ENCODE assay signal across 1 cellular context in genomic region chr19:40461669-40462221, GRCh38.
A peak's percentile ranks its signal among the peaks of the same experiment; 100 is the strongest.
TF ChIP-seq lines count a peak whose summit lies in the region.

No MANE protein-coding gene starts in this region.

TF ChIP-seq in HepG2, 621 proteins besides CTCF, POLR2A, EP300 and RAD21 (continued from another document and continues in another):
- TF ChIP-seq, protein P1, sequence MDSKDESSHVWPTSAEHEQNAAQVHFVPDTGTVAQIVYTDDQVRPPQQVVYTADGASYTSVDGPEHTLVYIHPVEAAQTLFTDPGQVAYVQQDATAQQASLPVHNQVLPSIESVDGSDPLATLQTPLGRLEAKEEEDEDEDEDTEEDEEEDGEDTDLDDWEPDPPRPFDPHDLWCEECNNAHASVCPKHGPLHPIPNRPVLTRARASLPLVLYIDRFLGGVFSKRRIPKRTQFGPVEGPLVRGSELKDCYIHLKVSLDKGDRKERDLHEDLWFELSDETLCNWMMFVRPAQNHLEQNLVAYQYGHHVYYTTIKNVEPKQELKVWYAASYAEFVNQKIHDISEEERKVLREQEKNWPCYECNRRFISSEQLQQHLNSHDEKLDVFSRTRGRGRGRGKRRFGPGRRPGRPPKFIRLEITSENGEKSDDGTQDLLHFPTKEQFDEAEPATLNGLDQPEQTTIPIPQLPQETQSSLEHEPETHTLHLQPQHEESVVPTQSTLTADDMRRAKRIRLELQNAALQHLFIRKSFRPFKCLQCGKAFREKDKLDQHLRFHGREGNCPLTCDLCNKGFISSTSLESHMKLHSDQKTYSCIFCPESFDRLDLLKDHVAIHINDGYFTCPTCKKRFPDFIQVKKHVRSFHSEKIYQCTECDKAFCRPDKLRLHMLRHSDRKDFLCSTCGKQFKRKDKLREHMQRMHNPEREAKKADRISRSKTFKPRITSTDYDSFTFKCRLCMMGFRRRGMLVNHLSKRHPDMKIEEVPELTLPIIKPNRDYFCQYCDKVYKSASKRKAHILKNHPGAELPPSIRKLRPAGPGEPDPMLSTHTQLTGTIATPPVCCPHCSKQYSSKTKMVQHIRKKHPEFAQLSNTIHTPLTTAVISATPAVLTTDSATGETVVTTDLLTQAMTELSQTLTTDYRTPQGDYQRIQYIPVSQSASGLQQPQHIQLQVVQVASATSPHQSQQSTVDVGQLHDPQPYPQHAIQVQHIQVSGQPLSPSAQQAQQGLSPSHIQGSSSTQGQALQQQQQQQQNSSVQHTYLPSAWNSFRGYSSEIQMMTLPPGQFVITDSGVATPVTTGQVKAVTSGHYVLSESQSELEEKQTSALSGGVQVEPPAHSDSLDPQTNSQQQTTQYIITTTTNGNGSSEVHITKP (CRISPR knock-in tag; IDR thresholded peaks at IDR 0.05; ENCODE audit: low read depth), result no peak
- no peak for TF ChIP-seq ZNF367 (CRISPR knock-in tag; IDR thresholded peaks at IDR 0.05; ENCODE audit: borderline replicate concordance)
- TF ChIP-seq RARA (CRISPR knock-in tag; IDR thresholded peaks at IDR 0.05), result peak; percentile 70
- 0 out of 4 replicates have a peak, but pooled peaks of 1 of the 2 experiments have one; percentile 10 for TF ChIP-seq HMGXB4 (CRISPR knock-in tag; IDR thresholded peaks at IDR 0.05; ENCODE audit: borderline replicate concordance in 1 of 2, low read depth in 1 of 2)
- no peak for TF ChIP-seq HMGA1 (CRISPR knock-in tag; conservative IDR thresholded peaks at IDR 0.05)
- TF ChIP-seq ZKSCAN5 (CRISPR knock-in tag; IDR thresholded peaks at IDR 0.05), result no peak
- no peak for TF ChIP-seq ZNF839 (CRISPR knock-in tag; IDR thresholded peaks at IDR 0.05; ENCODE audit: borderline replicate concordance)
- TF ChIP-seq ZMYM2 (CRISPR knock-in tag; IDR thresholded peaks at IDR 0.05), result peak; percentile 88; the same call in 1 of the 2 replicates
- no peak for TF ChIP-seq ZNF83 (CRISPR knock-in tag; IDR thresholded peaks at IDR 0.05; ENCODE audit: borderline replicate concordance)
- TF ChIP-seq, protein P2, sequence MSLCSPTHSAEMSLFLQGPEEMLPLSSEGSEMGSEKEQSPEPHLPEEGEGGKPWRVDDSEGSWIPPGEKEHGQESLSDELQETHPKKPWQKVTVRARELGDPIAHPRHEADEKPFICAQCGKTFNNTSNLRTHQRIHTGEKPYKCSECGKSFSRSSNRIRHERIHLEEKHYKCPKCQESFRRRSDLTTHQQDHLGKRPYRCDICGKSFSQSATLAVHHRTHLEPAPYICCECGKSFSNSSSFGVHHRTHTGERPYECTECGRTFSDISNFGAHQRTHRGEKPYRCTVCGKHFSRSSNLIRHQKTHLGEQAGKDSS (CRISPR knock-in tag; IDR thresholded peaks at IDR 0.05; ENCODE audit: borderline replicate concordance, low read depth), result no peak
- TF ChIP-seq ONECUT2 (CRISPR knock-in tag; IDR thresholded peaks at IDR 0.05), result no peak
- no peak for TF ChIP-seq ZFP41 (CRISPR knock-in tag; IDR thresholded peaks at IDR 0.05; ENCODE audit: borderline replicate concordance)
- TF ChIP-seq, protein P3, sequence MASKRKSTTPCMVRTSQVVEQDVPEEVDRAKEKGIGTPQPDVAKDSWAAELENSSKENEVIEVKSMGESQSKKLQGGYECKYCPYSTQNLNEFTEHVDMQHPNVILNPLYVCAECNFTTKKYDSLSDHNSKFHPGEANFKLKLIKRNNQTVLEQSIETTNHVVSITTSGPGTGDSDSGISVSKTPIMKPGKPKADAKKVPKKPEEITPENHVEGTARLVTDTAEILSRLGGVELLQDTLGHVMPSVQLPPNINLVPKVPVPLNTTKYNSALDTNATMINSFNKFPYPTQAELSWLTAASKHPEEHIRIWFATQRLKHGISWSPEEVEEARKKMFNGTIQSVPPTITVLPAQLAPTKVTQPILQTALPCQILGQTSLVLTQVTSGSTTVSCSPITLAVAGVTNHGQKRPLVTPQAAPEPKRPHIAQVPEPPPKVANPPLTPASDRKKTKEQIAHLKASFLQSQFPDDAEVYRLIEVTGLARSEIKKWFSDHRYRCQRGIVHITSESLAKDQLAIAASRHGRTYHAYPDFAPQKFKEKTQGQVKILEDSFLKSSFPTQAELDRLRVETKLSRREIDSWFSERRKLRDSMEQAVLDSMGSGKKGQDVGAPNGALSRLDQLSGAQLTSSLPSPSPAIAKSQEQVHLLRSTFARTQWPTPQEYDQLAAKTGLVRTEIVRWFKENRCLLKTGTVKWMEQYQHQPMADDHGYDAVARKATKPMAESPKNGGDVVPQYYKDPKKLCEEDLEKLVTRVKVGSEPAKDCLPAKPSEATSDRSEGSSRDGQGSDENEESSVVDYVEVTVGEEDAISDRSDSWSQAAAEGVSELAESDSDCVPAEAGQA (IDR thresholded peaks at IDR 0.05; ENCODE audit: low read depth), result no peak
- TF ChIP-seq, protein P3 (CRISPR knock-in tag; IDR thresholded peaks at IDR 0.05; ENCODE audit: borderline replicate concordance), result no peak
- no peak for TF ChIP-seq SIX1 (CRISPR knock-in tag; IDR thresholded peaks at IDR 0.05; ENCODE audit: borderline replicate concordance)
- TF ChIP-seq MLLT10 (CRISPR knock-in tag; IDR thresholded peaks at IDR 0.05), result no peak
- no peak for TF ChIP-seq EEA1 (CRISPR knock-in tag; IDR thresholded peaks at IDR 0.05; ENCODE audit: borderline replicate concordance)
- no peak for TF ChIP-seq ZNF530 (CRISPR knock-in tag; IDR thresholded peaks at IDR 0.05; ENCODE audit: low read depth)
- TF ChIP-seq ZC3H13 (CRISPR knock-in tag; IDR thresholded peaks at IDR 0.05), result no peak
- TF ChIP-seq GABPB1 (CRISPR knock-in tag; IDR thresholded peaks at IDR 0.05), result peak; percentile 60; the same call in 1 of the 2 replicates
- TF ChIP-seq CHD4 (IDR thresholded peaks at IDR 0.05; ENCODE audit: borderline replicate concordance, low read length), result no peak
- no peak for TF ChIP-seq DNMT3B (CRISPR knock-in tag; conservative IDR thresholded peaks at IDR 0.05)
- no peak for TF ChIP-seq PBX3 (CRISPR knock-in tag; IDR thresholded peaks at IDR 0.05; ENCODE audit: borderline replicate concordance)
- TF ChIP-seq GATAD2A (CRISPR knock-in tag; IDR thresholded peaks at IDR 0.05), result peak; percentile 47; the same call in 1 of the 2 replicates
- no peak for TF ChIP-seq NCOA2 (CRISPR knock-in tag; IDR thresholded peaks at IDR 0.05)
- TF ChIP-seq SRSF9 (IDR thresholded peaks at IDR 0.05; ENCODE audit: borderline replicate concordance, insufficient read depth, low read depth, low read length, poor library complexity, severe bottlenecking), result no peak
- no peak for TF ChIP-seq NPAS2 (CRISPR knock-in tag; IDR thresholded peaks at IDR 0.05; ENCODE audit: borderline replicate concordance)
- TF ChIP-seq FOXJ3 (CRISPR knock-in tag; IDR thresholded peaks at IDR 0.05; ENCODE audit: borderline replicate concordance), result no peak
- TF ChIP-seq RBFOX2 (IDR thresholded peaks at IDR 0.05; ENCODE audit: low read depth, low read length), result no peak
- TF ChIP-seq, protein P4, sequence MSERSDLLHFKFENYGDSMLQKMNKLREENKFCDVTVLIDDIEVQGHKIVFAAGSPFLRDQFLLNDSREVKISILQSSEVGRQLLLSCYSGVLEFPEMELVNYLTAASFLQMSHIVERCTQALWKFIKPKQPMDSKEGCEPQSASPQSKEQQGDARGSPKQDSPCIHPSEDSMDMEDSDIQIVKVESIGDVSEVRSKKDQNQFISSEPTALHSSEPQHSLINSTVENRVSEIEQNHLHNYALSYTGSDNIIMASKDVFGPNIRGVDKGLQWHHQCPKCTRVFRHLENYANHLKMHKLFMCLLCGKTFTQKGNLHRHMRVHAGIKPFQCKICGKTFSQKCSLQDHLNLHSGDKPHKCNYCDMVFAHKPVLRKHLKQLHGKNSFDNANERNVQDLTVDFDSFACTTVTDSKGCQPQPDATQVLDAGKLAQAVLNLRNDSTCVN (CRISPR knock-in tag; IDR thresholded peaks at IDR 0.05; ENCODE audit: borderline replicate concordance), result peak; percentile 41; the same call in 1 of the 2 replicates
- TF ChIP-seq RELA (CRISPR knock-in tag; IDR thresholded peaks at IDR 0.05), result no peak
- no peak for TF ChIP-seq MAFG (CRISPR knock-in tag; IDR thresholded peaks at IDR 0.05)
- TF ChIP-seq HNRNPL (IDR thresholded peaks at IDR 0.05; ENCODE audit: low read depth, low read length), result no peak
- no peak for TF ChIP-seq JUND (CRISPR knock-in tag; IDR thresholded peaks at IDR 0.05)
- no peak for TF ChIP-seq ZNF576 (CRISPR knock-in tag; IDR thresholded peaks at IDR 0.05)
- TF ChIP-seq DZIP1 (CRISPR knock-in tag; IDR thresholded peaks at IDR 0.05), result no peak
- peak; percentile 40; the same call in 1 of the 2 replicates for TF ChIP-seq DPF2 (CRISPR knock-in tag; IDR thresholded peaks at IDR 0.05; ENCODE audit: borderline replicate concordance, low read depth)
- TF ChIP-seq ZBTB42 (CRISPR knock-in tag; IDR thresholded peaks at IDR 0.05), result no peak
- TF ChIP-seq ZBTB20 (CRISPR knock-in tag; IDR thresholded peaks at IDR 0.05; ENCODE audit: borderline replicate concordance, low read depth), result no peak
- TF ChIP-seq RORA (CRISPR knock-in tag; IDR thresholded peaks at IDR 0.05), result no peak
- no peak for TF ChIP-seq ZNF354B (CRISPR knock-in tag; IDR thresholded peaks at IDR 0.05)
- TF ChIP-seq ZSCAN25 (CRISPR knock-in tag; IDR thresholded peaks at IDR 0.05), result no peak
- TF ChIP-seq, protein P5, sequence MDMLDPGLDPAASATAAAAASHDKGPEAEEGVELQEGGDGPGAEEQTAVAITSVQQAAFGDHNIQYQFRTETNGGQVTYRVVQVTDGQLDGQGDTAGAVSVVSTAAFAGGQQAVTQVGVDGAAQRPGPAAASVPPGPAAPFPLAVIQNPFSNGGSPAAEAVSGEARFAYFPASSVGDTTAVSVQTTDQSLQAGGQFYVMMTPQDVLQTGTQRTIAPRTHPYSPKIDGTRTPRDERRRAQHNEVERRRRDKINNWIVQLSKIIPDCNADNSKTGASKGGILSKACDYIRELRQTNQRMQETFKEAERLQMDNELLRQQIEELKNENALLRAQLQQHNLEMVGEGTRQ (IDR thresholded peaks at IDR 0.05; ENCODE audit: low read depth, low read length), result no peak
- TF ChIP-seq, protein P5 (CRISPR knock-in tag; IDR thresholded peaks at IDR 0.05; ENCODE audit: borderline replicate concordance), result no peak
- no peak for TF ChIP-seq KLF16 (CRISPR knock-in tag; IDR thresholded peaks at IDR 0.05)
- TF ChIP-seq IRF2 (CRISPR knock-in tag; IDR thresholded peaks at IDR 0.05), result 0 out of 2 replicates have a peak, but pooled peaks have one; percentile 10
